ENCODE assay signal across 21 cellular contexts in genomic region chr5:131418846-131419245, GRCh38.
DNase-seq lines count a peak whose midpoint lies in the region; ATAC-seq, FAIRE-seq and TF ChIP-seq lines count a peak whose summit lies in the region.
"Had no signal": no experiment of that assay in that cellular context is flagged by ENCODE, and none has a peak within 500 bp of the region (broad histone marks: within the 10 kb centered on the region; RNA-seq: fewer than 3 reads in every experiment).

No MANE protein-coding gene starts in this region.

- intact Hi-C loops in pancreas (cut with DNase I), result no loop called here
- intact Hi-C loops in posterior cingulate gyrus (cut with DNase I), result no loop called here
- intact Hi-C loops in esophagus squamous epithelium (cut with DNase I), result no loop called here

- H3K4me1 ChIP-seq in pancreas (no peaks in the 10 kb centered on the region), esophagus squamous epithelium (peaks cover 0 to 6% (median 0%) of the 10 kb centered on the region in 3 donors)

- WGBS in pancreas, 2 donors, result 83 to 87% methylated on average over 7 of the region's 7 CpGs
- WGBS in esophagus squamous epithelium, 2 donors, result 79 to 86% methylated on average over 7 of the region's 7 CpGs

- H3K27ac ChIP-seq in pancreas (no peak overlapping the region), esophagus squamous epithelium (no peak overlapping the region)
- H3K27ac ChIP-seq: BLaER1 treated with 17β-estradiol and CSF1 and Interleukin-3, amounts not matched to agents 10 nM and 100 nM had no signal

- no peaks in the 10 kb centered on the region for H3K27me3 ChIP-seq in pancreas
- no peaks in the 10 kb centered on the region for H3K27me3 ChIP-seq in esophagus squamous epithelium
- H3K27me3 ChIP-seq: BLaER1 treated with 17β-estradiol and CSF1 and Interleukin-3, amounts not matched to agents 10 nM and 100 nM had no signal

- H3K9me3 Mint-ChIP-seq in activated T-helper 17 cell treated with anti-CD3 and anti-CD28 coated beads, Interleukin-2, amount 50 U/mL, for 72 hours, result peaks cover 3% of the 10 kb centered on the region
- H3K9me3 Mint-ChIP-seq in stimulated activated naive CD8-positive, alpha-beta T cell treated with anti-CD3 and anti-CD28 coated beads, Interleukin-15, amount 100 ng/mL, for 72 hours, result no peaks in the 10 kb centered on the region
- H3K9me3 Mint-ChIP-seq: CD8-positive, alpha-beta memory T cell; H9 had no signal

- FAIRE-seq in A204.1 (lab: Jason Lieb, UNC) (peak; percentile 97), RCC 7860 (lab: Jason Lieb, UNC) (peak; percentile 90), pancreas (lab: Jason Lieb, UNC) (peak; percentile 94)
- FAIRE-seq: GM12891, GM19239, H1 had no signal

- no peak overlapping the region for H3K4me3 Mint-ChIP-seq in activated T-helper 17 cell treated with anti-CD3 and anti-CD28 coated beads, Interleukin-2, amount 50 U/mL, for 72 hours
- H3K4me3 Mint-ChIP-seq in stimulated activated naive CD8-positive, alpha-beta T cell treated with anti-CD3 and anti-CD28 coated beads, Interleukin-15, amount 100 ng/mL, for 72 hours, result no peak overlapping the region
- H3K4me3 Mint-ChIP-seq: B cell, H9 had no signal

- ATAC-seq in activated T-helper 17 cell treated with anti-CD3 and anti-CD28 coated beads, Interleukin-2, amount 50 U/mL, for 72 hours (replicated peaks), result no peak
- ATAC-seq in pancreas, result no peak
- no peak for ATAC-seq in stimulated activated naive CD8-positive, alpha-beta T cell treated with anti-CD3 and anti-CD28 coated beads, Interleukin-15, amount 100 ng/mL, for 72 hours

- no peak overlapping the region for H3K4me3 ChIP-seq in pancreas
- no peak overlapping the region for H3K4me3 ChIP-seq in esophagus squamous epithelium
- H3K4me3 ChIP-seq: BLaER1 treated with 17β-estradiol and CSF1 and Interleukin-3, amounts not matched to agents 10 nM and 100 nM had no signal

- peaks cover 76% of the 10 kb centered on the region for H3K36me3 Mint-ChIP-seq in activated T-helper 17 cell treated with anti-CD3 and anti-CD28 coated beads, Interleukin-2, amount 50 U/mL, for 72 hours (ENCODE audit: low read depth)

- TF ChIP-seq CTCF in pancreas (IDR thresholded peaks at IDR 0.05), result no peak
- no peak for TF ChIP-seq CTCF in esophagus squamous epithelium (IDR thresholded peaks at IDR 0.05)

- no peaks in the 10 kb centered on the region for H3K27me3 Mint-ChIP-seq in activated T-helper 17 cell treated with anti-CD3 and anti-CD28 coated beads, Interleukin-2, amount 50 U/mL, for 72 hours
- no peaks in the 10 kb centered on the region for H3K27me3 Mint-ChIP-seq in stimulated activated naive CD8-positive, alpha-beta T cell treated with anti-CD3 and anti-CD28 coated beads, Interleukin-15, amount 100 ng/mL, for 72 hours
- H3K27me3 Mint-ChIP-seq: B cell; CD8-positive, alpha-beta memory T cell had no signal

- H3K36me3 ChIP-seq in pancreas (no peaks in the 10 kb centered on the region), esophagus squamous epithelium (peaks cover 0 to 34% (median 0%) of the 10 kb centered on the region in 3 donors)

- peaks cover 38% of the 10 kb centered on the region for H3K4me1 Mint-ChIP-seq in activated T-helper 17 cell treated with anti-CD3 and anti-CD28 coated beads, Interleukin-2, amount 50 U/mL, for 72 hours
- peaks cover 47% of the 10 kb centered on the region for H3K4me1 Mint-ChIP-seq in stimulated activated naive CD8-positive, alpha-beta T cell treated with anti-CD3 and anti-CD28 coated beads, Interleukin-15, amount 100 ng/mL, for 72 hours

- H3K9me3 ChIP-seq in pancreas (no peaks in the 10 kb centered on the region), esophagus squamous epithelium (no peaks in the 10 kb centered on the region)
- H3K9me3 ChIP-seq: BLaER1 treated with 17β-estradiol and CSF1 and Interleukin-3, amounts not matched to agents 10 nM and 100 nM had no signal

- H3K27ac Mint-ChIP-seq in activated T-helper 17 cell treated with anti-CD3 and anti-CD28 coated beads, Interleukin-2, amount 50 U/mL, for 72 hours, result peak overlapping the region; percentile 73
- H3K27ac Mint-ChIP-seq in stimulated activated naive CD8-positive, alpha-beta T cell treated with anti-CD3 and anti-CD28 coated beads, Interleukin-15, amount 100 ng/mL, for 72 hours, result no peak overlapping the region
- H3K27ac Mint-ChIP-seq: B cell, H9 had no signal

- no peak for DNase-seq in RCC 7860 (ENCODE audit: low spot score)
- no peak for DNase-seq in pancreas
- DNase-seq in SHP77 (lab: John Stamatoyannopoulos, UW), result no peak
- DNase-seq in stimulated activated naive CD8-positive, alpha-beta T cell treated with anti-CD3 and anti-CD28 coated beads, Interleukin-15, amount 100 ng/mL, for 72 hours, result no peak
- DNase-seq in posterior cingulate gyrus, result no peak
- DNase-seq in esophagus squamous epithelium (lab: John Stamatoyannopoulos, UW), result no peak
- DNase-seq: 8988T; CD8-positive, alpha-beta memory T cell; COR-L47; DMS 273 treated with DMSO at 0.1 percent for 48 hours; DMS53; DND-41; EL; H9 had no signal

- TF ChIP-seq POLR2A in esophagus squamous epithelium (IDR thresholded peaks at IDR 0.05), result no peak
